2 cellular contexts compared by ENCODE assay signal in the genomic region with DNA sequence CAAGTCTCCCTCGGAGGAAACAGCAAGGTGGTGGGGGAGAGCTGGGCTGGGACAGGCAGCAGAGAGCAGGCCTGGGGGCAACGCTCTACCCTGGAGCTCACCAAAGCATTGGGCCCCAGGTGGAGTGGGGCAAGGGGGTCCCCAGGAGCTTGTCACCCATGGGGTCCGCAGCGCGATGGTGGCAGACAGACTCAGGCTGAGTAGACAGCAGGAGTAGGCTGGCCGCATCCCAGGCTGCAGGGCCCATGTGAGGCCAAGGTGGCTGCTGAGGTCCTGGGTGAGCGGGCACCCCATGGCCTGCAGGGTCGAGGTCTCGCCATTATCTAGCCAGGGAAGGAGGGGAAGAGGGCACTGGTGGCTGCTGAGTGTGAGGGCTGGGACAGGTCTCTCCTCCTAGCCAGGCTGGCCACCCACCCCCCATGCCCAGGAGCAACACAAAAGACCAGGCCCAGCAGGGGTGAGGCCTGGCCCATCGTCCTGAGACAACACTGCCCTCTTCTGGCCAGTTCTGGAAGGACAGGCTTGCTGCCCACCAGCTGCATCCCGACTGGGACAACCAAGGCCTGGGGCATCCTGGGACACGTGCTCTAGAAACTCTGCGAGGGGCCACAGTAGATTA.
A peak's percentile ranks its signal among the peaks of the same experiment; 100 is the strongest.
TF ChIP-seq lines count a peak whose summit lies in the region.

No MANE protein-coding gene starts in this region.

TF ChIP-seq in IMR-90, 13 proteins besides CTCF, POLR2A, EP300 and RAD21:
- TF ChIP-seq MAZ (IDR thresholded peaks at IDR 0.05; ENCODE audit: borderline replicate concordance, low read depth, low read length) (no peak), SMC3 (IDR thresholded peaks at IDR 0.05; ENCODE audit: low read depth, low read length) (peak; percentile 91)

TF ChIP-seq in SK-N-SH, 30 proteins besides CTCF, POLR2A, EP300 and RAD21:
- no peak for TF ChIP-seq POLR2AphosphoS5 (IDR thresholded peaks at IDR 0.05; ENCODE audit: low read depth, low read length)
- TF ChIP-seq CHD2 (IDR thresholded peaks at IDR 0.05; ENCODE audit: low read length, partially characterized antibody), result peak; percentile 32
- TF ChIP-seq MEF2A (IDR thresholded peaks at IDR 0.05; ENCODE audit: borderline replicate concordance, low read depth), result no peak
- TF ChIP-seq YY1 (IDR thresholded peaks at IDR 0.05; ENCODE audit: low read depth), result no peak
- TF ChIP-seq GATA2 (CRISPR knock-in tag; IDR thresholded peaks at IDR 0.05), result no peak
- no peak for TF ChIP-seq RCOR1 (IDR thresholded peaks at IDR 0.05; ENCODE audit: low read length)
- TF ChIP-seq, protein P1, sequence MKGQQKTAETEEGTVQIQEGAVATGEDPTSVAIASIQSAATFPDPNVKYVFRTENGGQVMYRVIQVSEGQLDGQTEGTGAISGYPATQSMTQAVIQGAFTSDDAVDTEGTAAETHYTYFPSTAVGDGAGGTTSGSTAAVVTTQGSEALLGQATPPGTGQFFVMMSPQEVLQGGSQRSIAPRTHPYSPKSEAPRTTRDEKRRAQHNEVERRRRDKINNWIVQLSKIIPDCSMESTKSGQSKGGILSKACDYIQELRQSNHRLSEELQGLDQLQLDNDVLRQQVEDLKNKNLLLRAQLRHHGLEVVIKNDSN (IDR thresholded peaks at IDR 0.05; ENCODE audit: borderline replicate concordance, low read depth), result no peak
- TF ChIP-seq, protein P2, sequence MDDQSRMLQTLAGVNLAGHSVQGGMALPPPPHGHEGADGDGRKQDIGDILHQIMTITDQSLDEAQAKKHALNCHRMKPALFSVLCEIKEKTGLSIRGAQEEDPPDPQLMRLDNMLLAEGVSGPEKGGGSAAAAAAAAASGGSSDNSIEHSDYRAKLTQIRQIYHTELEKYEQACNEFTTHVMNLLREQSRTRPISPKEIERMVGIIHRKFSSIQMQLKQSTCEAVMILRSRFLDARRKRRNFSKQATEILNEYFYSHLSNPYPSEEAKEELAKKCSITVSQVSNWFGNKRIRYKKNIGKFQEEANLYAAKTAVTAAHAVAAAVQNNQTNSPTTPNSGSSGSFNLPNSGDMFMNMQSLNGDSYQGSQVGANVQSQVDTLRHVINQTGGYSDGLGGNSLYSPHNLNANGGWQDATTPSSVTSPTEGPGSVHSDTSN (IDR thresholded peaks at IDR 0.05), result no peak
- TF ChIP-seq SMC3 (IDR thresholded peaks at IDR 0.05; ENCODE audit: low read depth, low read length), result peak; percentile 87
